12 cellular contexts compared by ENCODE assay signal in the genomic region with DNA sequence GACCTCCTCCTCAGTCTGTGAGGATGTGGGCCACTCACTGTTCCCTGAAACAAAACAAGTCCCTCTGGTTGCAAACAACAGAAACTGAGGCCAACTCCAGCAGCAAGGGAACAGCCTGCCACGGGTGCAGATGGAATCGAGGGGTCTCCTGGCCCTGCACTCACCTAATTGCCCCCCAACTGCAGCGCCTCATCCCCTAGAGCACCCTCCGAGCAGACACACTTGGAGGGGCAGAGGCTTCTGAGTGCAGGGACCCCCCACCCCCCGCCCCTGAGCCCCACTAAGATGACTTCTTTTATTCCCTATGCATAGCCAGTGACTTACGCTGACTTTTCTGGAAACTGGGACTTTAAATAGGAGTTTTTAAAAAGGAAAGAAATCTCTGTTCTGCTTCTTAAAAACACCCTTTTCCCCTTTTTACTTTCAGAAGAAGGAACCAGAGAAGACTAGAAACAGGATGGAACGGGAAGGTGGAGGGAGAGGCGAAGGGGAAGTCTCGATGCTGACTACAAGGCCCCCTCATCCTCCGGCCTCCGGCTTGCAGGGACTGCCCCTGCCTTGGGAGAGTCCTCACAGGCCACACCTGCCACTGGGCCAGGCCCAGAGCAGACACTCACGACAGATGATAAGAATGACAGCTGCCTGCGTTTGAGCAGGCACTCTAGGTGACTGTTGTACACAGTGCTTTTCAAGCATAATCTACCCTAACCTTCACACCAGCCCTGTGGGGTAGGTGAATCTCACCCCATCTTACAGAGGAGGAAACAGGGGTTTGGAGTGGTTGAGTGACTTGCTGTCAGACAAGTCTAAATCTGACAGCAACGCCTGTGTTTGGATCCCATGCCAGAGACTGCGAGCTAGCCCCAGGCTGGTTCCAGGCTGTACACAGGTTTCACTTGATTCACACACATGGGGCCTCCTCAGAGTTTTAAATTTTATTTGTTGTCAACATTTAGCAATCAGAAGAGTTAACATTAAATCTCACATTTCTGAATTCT. TPM values are rescaled to one million over a fixed set of nuclear protein-coding genes. Genes with fewer than 3 reads are reported as not detected.
DNase-seq lines count a peak whose midpoint lies in the region; ATAC-seq and TF ChIP-seq lines count a peak whose summit lies in the region.
"Had no signal": no experiment of that assay in that cellular context is flagged by ENCODE, and none has a peak within 500 bp of the region (broad histone marks: within the 10 kb centered on the region; RNA-seq: fewer than 3 reads in every experiment).

No MANE protein-coding gene starts in this region.

- H3K4me1 Mint-ChIP-seq in endothelial cell (ENCODE audit: unreplicated experiment) = peaks cover 17% of the 10 kb centered on the region
- H3K4me1 Mint-ChIP-seq in nephron = peaks cover 40% of the 10 kb centered on the region

- TF ChIP-seq CTCF in endothelial cell (IDR thresholded peaks at IDR 0.05; ENCODE audit: unreplicated experiment) (no peak), nephron (IDR thresholded peaks at IDR 0.05; ENCODE audit: unreplicated experiment in 3 of 3) (no peak), breast epithelium (IDR thresholded peaks at IDR 0.05) (no peak)

- peaks cover 0 to 3% of the 10 kb centered on the region in 2 donors for H3K9me3 ChIP-seq in breast epithelium

- no peak for DNase-seq in endothelial cell (ENCODE audit: low spot score)
- no peak for DNase-seq in NCI-H748 treated with DMSO at 0.1 percent for 48 hours (lab: John Stamatoyannopoulos, UW)
- no peak for DNase-seq in breast epithelium (ENCODE audit: low spot score in 2 of 2)
- DNase-seq: activated CD4-positive, alpha-beta T cell treated with anti-CD3 and anti-CD28 coated beads for 1 hour; kidney glomerular epithelial cell; NCI-H2081 had no signal

- ATAC-seq in GM18511 (IDR thresholded peaks at IDR 0.05; ENCODE audit: unreplicated experiment) (peak; percentile 57), HG03095 (IDR thresholded peaks at IDR 0.05; ENCODE audit: unreplicated experiment) (peak; percentile 54), GM21526 (IDR thresholded peaks at IDR 0.05; ENCODE audit: low FRiP score, unreplicated experiment) (no peak), HG03196 (IDR thresholded peaks at IDR 0.05; ENCODE audit: unreplicated experiment) (no peak)

- H3K36me3 ChIP-seq in breast epithelium = no peaks in the 10 kb centered on the region
- H3K36me3 ChIP-seq: SJSA1 had no signal

- no peak overlapping the region for H3K4me3 ChIP-seq in breast epithelium
- H3K4me3 ChIP-seq: SJSA1 had no signal

- H3K27ac Mint-ChIP-seq in endothelial cell (ENCODE audit: unreplicated experiment) = peak overlapping the region; percentile 67
- peak overlapping the region; percentile 42 to 75 (median 73) for H3K27ac Mint-ChIP-seq in nephron

- no peak for TF ChIP-seq POLR2A in breast epithelium (IDR thresholded peaks at IDR 0.05)

- no peaks in the 10 kb centered on the region for H3K4me1 ChIP-seq in breast epithelium
- H3K4me1 ChIP-seq: SJSA1 had no signal

- H3K27me3 ChIP-seq in breast epithelium = no peaks in the 10 kb centered on the region
- H3K27me3 ChIP-seq: SJSA1 had no signal

- H3K36me3 Mint-ChIP-seq in endothelial cell (ENCODE audit: low read depth, unreplicated experiment) (no peaks in the 10 kb centered on the region), nephron (ENCODE audit: low read depth) (peaks cover 5% of the 10 kb centered on the region)

- H3K27ac ChIP-seq in breast epithelium = no peak overlapping the region
- H3K27ac ChIP-seq: SJSA1 had no signal

- peaks cover 6% of the 10 kb centered on the region for H3K27me3 Mint-ChIP-seq in endothelial cell (ENCODE audit: unreplicated experiment)
- peaks cover 4% of the 10 kb centered on the region for H3K27me3 Mint-ChIP-seq in nephron (ENCODE audit: low read depth)

- intact Hi-C loops in breast epithelium (cut with DNase I; ENCODE audit: low total_unique reads) = no loop called here

- H3K4me3 Mint-ChIP-seq in endothelial cell (ENCODE audit: unreplicated experiment) (no peak overlapping the region), nephron (no peak overlapping the region)

- H3K9me3 Mint-ChIP-seq in endothelial cell (ENCODE audit: unreplicated experiment) = no peaks in the 10 kb centered on the region
- peaks cover 7% of the 10 kb centered on the region for H3K9me3 Mint-ChIP-seq in nephron

RNA-seq across cellular contexts. Expression of gene BIN1, which starts 28.2 kb away (rescaled TPM):
- total RNA-seq in endothelial cell (ENCODE audit: unreplicated experiment) = 182 TPM
- 10 to 100 TPM; 30.1 to 74.4 (median 59.3) TPM for total RNA-seq in breast epithelium

Comparison
In these comparisons a context has a peak if more than half of its experiments do, and no peak if none do; other contexts are left out.
1. ATAC-seq: peak in GM18511 (single experiment) and HG03095 (single experiment); none in GM21526 (single experiment) and HG03196 (single experiment).